In genomic region chr2:113838744-113839444, GRCh38 we compare ENCODE assay signal across 25 cellular contexts. TPM values are rescaled to one million over a fixed set of nuclear protein-coding genes. Genes with fewer than 3 reads are reported as not detected.
DNase-seq lines count a peak whose midpoint lies in the region; ATAC-seq, FAIRE-seq and TF ChIP-seq lines count a peak whose summit lies in the region.
"Had no signal": no experiment of that assay in that cellular context is flagged by ENCODE, and none has a peak within 500 bp of the region (broad histone marks: within the 10 kb centered on the region; RNA-seq: fewer than 3 reads in every experiment).

No MANE protein-coding gene starts in this region.

- CTCF ChIA-PET in activated naive CD4-positive, alpha-beta T cell treated with anti-CD3 and anti-CD28 coated beads, Interleukin-2, amount 10 ng/mL, durations not matched to agents 7 days and 5 days (lab: Charles Lee) = no interaction called here
- CTCF ChIA-PET in K562 (lab: Yijun Ruan, JAX; ENCODE audit: low intra/inter-chr PET ratio) = no interaction called here

- WGBS in K562 (ENCODE audit: insufficient coverage, low coverage, missing lambda C conversion rate) = 46% methylated on average over 3 of the region's 3 CpGs

- ATAC-seq in K562 = peak; percentile 40; the same call in 1 of the 3 replicates
- no peak for ATAC-seq in HG03460 (IDR thresholded peaks at IDR 0.05; ENCODE audit: unreplicated experiment)
- ATAC-seq: A549 had no signal

- FAIRE-seq in K562 (lab: Jason Lieb, UNC) = no peak
- FAIRE-seq: A549, G401.6, GM12891, GM18507, H54 had no signal

- no peak for TF ChIP-seq RAD21 in K562 (CRISPR knock-in tag; conservative IDR thresholded peaks at IDR 0.05 in 1 of 2, IDR thresholded peaks at IDR 0.05 in 1 of 2)

- no peak overlapping the region for H3K4me3 ChIP-seq in K562
- H3K4me3 ChIP-seq: A549; BLaER1 treated with 17β-estradiol and CSF1 and Interleukin-3, amounts not matched to agents 10 nM and 100 nM; HAP-1 had no signal

- H2AFZ ChIP-seq in K562 (ENCODE audit: low read depth, low read length) = no peak overlapping the region

- H3K4me1 Mint-ChIP-seq in activated naive CD4-positive, alpha-beta T cell treated with anti-CD3 and anti-CD28 coated beads, Interleukin-2, amount 50 U/mL, for 24 hours = no peaks in the 10 kb centered on the region
- H3K4me1 Mint-ChIP-seq in activated naive CD4-positive, alpha-beta T cell treated with anti-CD3 and anti-CD28 coated beads, Interleukin-2, amount 10 ng/mL, durations not matched to agents 7 days and 5 days = no peaks in the 10 kb centered on the region
- H3K4me1 Mint-ChIP-seq in nephron = peaks cover 10% of the 10 kb centered on the region
- H3K4me1 Mint-ChIP-seq: CD4-positive, alpha-beta memory T cell had no signal

- H3K27ac ChIP-seq in K562 (ENCODE audit: extremely low read depth, low read depth, low read length) = no peak overlapping the region
- H3K27ac ChIP-seq: A549; BLaER1 treated with 17β-estradiol and CSF1 and Interleukin-3, amounts not matched to agents 10 nM and 100 nM had no signal

- H3K9me3 Mint-ChIP-seq in activated naive CD4-positive, alpha-beta T cell treated with anti-CD3 and anti-CD28 coated beads, Interleukin-2, amount 50 U/mL, for 24 hours = no peaks in the 10 kb centered on the region
- H3K9me3 Mint-ChIP-seq in activated naive CD4-positive, alpha-beta T cell treated with anti-CD3 and anti-CD28 coated beads, Interleukin-2, amount 10 ng/mL, durations not matched to agents 7 days and 5 days = no peaks in the 10 kb centered on the region
- no peaks in the 10 kb centered on the region for H3K9me3 Mint-ChIP-seq in nephron
- H3K9me3 Mint-ChIP-seq: CD4-positive, alpha-beta memory T cell; HFFc6 had no signal

- no peaks in the 10 kb centered on the region for H3K36me3 ChIP-seq in K562 (ENCODE audit: control insufficient read depth, insufficient read depth, low read length)
- H3K36me3 ChIP-seq: BE2C; BLaER1 treated with 17β-estradiol and CSF1 and Interleukin-3, amounts not matched to agents 10 nM and 100 nM; HAP-1 had no signal

- no peak overlapping the region for H3K4me2 ChIP-seq in K562 (ENCODE audit: insufficient read depth, low read length)
- H3K4me2 ChIP-seq: A549; BLaER1 treated with 17β-estradiol and CSF1 and Interleukin-3, amounts not matched to agents 10 nM and 100 nM had no signal

- H3K79me2 ChIP-seq in K562 (ENCODE audit: control insufficient read depth, insufficient read depth, low read length) = no peaks in the 10 kb centered on the region

- no peak overlapping the region for H3K9ac ChIP-seq in K562 (ENCODE audit: insufficient read depth in 1 of 2, low read depth in 2 of 2, low read length in 2 of 2)
- H3K9ac ChIP-seq: BLaER1 treated with 17β-estradiol and CSF1 and Interleukin-3, amounts not matched to agents 10 nM and 100 nM had no signal

- BruUV-seq in K562 (replicated peaks; lab: Mats Ljungman, UMichigan) = no TSS peak

- no peak overlapping the region for H3K4me3 Mint-ChIP-seq in activated naive CD4-positive, alpha-beta T cell treated with anti-CD3 and anti-CD28 coated beads, Interleukin-2, amount 50 U/mL, for 24 hours
- no peak overlapping the region for H3K4me3 Mint-ChIP-seq in activated naive CD4-positive, alpha-beta T cell treated with anti-CD3 and anti-CD28 coated beads, Interleukin-2, amount 10 ng/mL, durations not matched to agents 7 days and 5 days
- H3K4me3 Mint-ChIP-seq in nephron = no peak overlapping the region
- H3K4me3 Mint-ChIP-seq: CD4-positive, alpha-beta memory T cell; HFFc6 had no signal

- 0 out of 2 replicates have a peak, but pooled peaks cover 2% of the 10 kb centered on the region for H3K9me3 ChIP-seq in K562 (replicated peaks; ENCODE audit: control insufficient read depth, insufficient read depth, low read depth, low read length)
- H3K9me3 ChIP-seq: A549; BE2C; BLaER1 treated with 17β-estradiol and CSF1 and Interleukin-3, amounts not matched to agents 10 nM and 100 nM; HAP-1 had no signal

- in situ Hi-C loops in K562 (cut with MboI) = no loop called here

- intact Hi-C loops in K562 (cut with micrococcal nuclease) = no loop called here

- H3K4me1 ChIP-seq in K562 (replicated peaks in 1 of 2; ENCODE audit: control insufficient read depth in 2 of 2, insufficient read depth in 2 of 2, low read length in 2 of 2) = peaks cover 0 to 13% of the 10 kb centered on the region in 2 experiments; a peak in 2 of 5 replicates
- H3K4me1 ChIP-seq: A549; BE2C; BLaER1 treated with 17β-estradiol and CSF1 and Interleukin-3, amounts not matched to agents 10 nM and 100 nM; HAP-1 had no signal

- H3K9me1 ChIP-seq in K562 (ENCODE audit: control insufficient read depth, insufficient read depth, low read length) = no peaks in the 10 kb centered on the region

- peak overlapping the region; percentile 30 for H3K27ac Mint-ChIP-seq in activated naive CD4-positive, alpha-beta T cell treated with anti-CD3 and anti-CD28 coated beads, Interleukin-2, amount 50 U/mL, for 24 hours
- no peak overlapping the region for H3K27ac Mint-ChIP-seq in activated naive CD4-positive, alpha-beta T cell treated with anti-CD3 and anti-CD28 coated beads, Interleukin-2, amount 10 ng/mL, durations not matched to agents 7 days and 5 days
- peak overlapping the region in 2 of 3 experiments; percentile 4 to 66 for H3K27ac Mint-ChIP-seq in nephron
- H3K27ac Mint-ChIP-seq: CD4-positive, alpha-beta memory T cell; HFFc6 had no signal

- POLR2A ChIA-PET in K562 (lab: Yijun Ruan, JAX) = interaction anchor here (0.7 kb wide), 1 partner anchor 82 kb away, joined by 3 read pairs; the partner anchor contains the start of gene SLC35F5

- H3K27me3 ChIP-seq in K562 (ENCODE audit: control insufficient read depth in 2 of 2, insufficient read depth in 2 of 2, low read length in 2 of 2) = no peaks in the 10 kb centered on the region
- H3K27me3 ChIP-seq: BE2C; BLaER1 treated with 17β-estradiol and CSF1 and Interleukin-3, amounts not matched to agents 10 nM and 100 nM had no signal

- DNase-seq in activated naive CD4-positive, alpha-beta T cell treated with anti-CD3 and anti-CD28 coated beads, Interleukin-2, amount 10 ng/mL, durations not matched to agents 7 days and 5 days = no peak
- DNase-seq in HuH-7 (ENCODE audit: low spot score) (peak; percentile 12), K562 (ENCODE audit: extremely low read depth in 1 of 4, low spot score in 3 of 4) (no peak), DMS 273 treated with DMSO at 0.1 percent for 48 hours (lab: John Stamatoyannopoulos, UW) (no peak)
- DNase-seq: 8988T; ACHN; AML-193; BE2C; Calu3; CD4-positive, alpha-beta memory T cell; COR-L47; DMS153; DND-41; GOT3; HFFc6 had no signal

- no peak for TF ChIP-seq EP300 in K562 (IDR thresholded peaks at IDR 0.05; ENCODE audit: low read length)

- H4K20me1 ChIP-seq in K562 (replicated peaks; ENCODE audit: control insufficient read depth, insufficient read depth, low read length) = no peaks in the 10 kb centered on the region
- H4K20me1 ChIP-seq: BLaER1 treated with 17β-estradiol and CSF1 and Interleukin-3, amounts not matched to agents 10 nM and 100 nM had no signal

- no peaks in the 10 kb centered on the region for H3K27me3 Mint-ChIP-seq in activated naive CD4-positive, alpha-beta T cell treated with anti-CD3 and anti-CD28 coated beads, Interleukin-2, amount 50 U/mL, for 24 hours
- no peaks in the 10 kb centered on the region for H3K27me3 Mint-ChIP-seq in activated naive CD4-positive, alpha-beta T cell treated with anti-CD3 and anti-CD28 coated beads, Interleukin-2, amount 10 ng/mL, durations not matched to agents 7 days and 5 days
- no peaks in the 10 kb centered on the region for H3K27me3 Mint-ChIP-seq in nephron (ENCODE audit: low read depth)
- H3K27me3 Mint-ChIP-seq: CD4-positive, alpha-beta memory T cell had no signal

- H3K36me3 Mint-ChIP-seq in activated naive CD4-positive, alpha-beta T cell treated with anti-CD3 and anti-CD28 coated beads, Interleukin-2, amount 50 U/mL, for 24 hours = peaks cover 12% of the 10 kb centered on the region
- peaks cover 2% of the 10 kb centered on the region for H3K36me3 Mint-ChIP-seq in activated naive CD4-positive, alpha-beta T cell treated with anti-CD3 and anti-CD28 coated beads, Interleukin-2, amount 10 ng/mL, durations not matched to agents 7 days and 5 days
- no peaks in the 10 kb centered on the region for H3K36me3 Mint-ChIP-seq in nephron (ENCODE audit: low read depth)

- no peak for TF ChIP-seq POLR2A in K562 (conservative IDR thresholded peaks at IDR 0.05)

- TF ChIP-seq CTCF in K562 (IDR thresholded peaks at IDR 0.05 in 2 of 3, conservative IDR thresholded peaks at IDR 0.05 in 1 of 3; ENCODE audit: insufficient read depth in 2 of 3, low read depth in 1 of 3, low read length in 3 of 3) (no peak), nephron (IDR thresholded peaks at IDR 0.05; ENCODE audit: unreplicated experiment in 3 of 3) (no peak)

TF ChIP-seq in K562, 482 proteins besides CTCF, POLR2A, EP300 and RAD21 (continues in another document):
- no peak for TF ChIP-seq MTA1 (IDR thresholded peaks at IDR 0.05; ENCODE audit: borderline replicate concordance)
- no peak for TF ChIP-seq ZNF655 (CRISPR knock-in tag; IDR thresholded peaks at IDR 0.05)

RNA-seq across cellular contexts. Expression of gene ACTR3, which starts 51.0 kb away (rescaled TPM):
- 59.8 and 145 TPM in 2 replicates for total RNA-seq in K562 (2011; cell fraction: chromatin; rRNA removed; ENCODE audit: low replicate concordance)
- total RNA-seq in K562 (2011; cell fraction: nucleolus; rRNA removed) = 44.6 and 49.2 TPM in 2 replicates
- 65.8 and 108 TPM in 2 replicates for total RNA-seq in K562 (2011; cell fraction: nucleoplasm; rRNA removed)
- total RNA-seq in K562 (2014; rRNA removed) = 142 and 192 TPM in 2 replicates
- total RNA-seq in K562 (2014; rRNA removed; fragmentation: Illumina TruSeq; extraction: Trizol) = 273 and 317 TPM in 2 replicates
- 263 and 277 TPM in 2 replicates for total RNA-seq in K562 (2015; rRNA removed; fragmentation: Illumina TruSeq; extraction: Trizol)
- 307 and 310 TPM in 2 replicates for total RNA-seq in K562 (2021)
- polyA plus RNA-seq in K562 (2011; rRNA removed) = 246 and 354 TPM in 2 replicates
- 68.8 and 143 TPM in 2 replicates for polyA plus RNA-seq in K562 (2011; cell fraction: cytosol; rRNA removed)
- polyA plus RNA-seq in K562 (2011; cell fraction: nucleus; rRNA removed) = 48.3 and 83.7 TPM in 2 replicates
- polyA plus RNA-seq in K562 (2012) = 219 and 220 TPM in 2 replicates
- polyA plus RNA-seq in K562 (2014; fragmentation: Illumina TruSeq; extraction: Trizol) = 236 and 249 TPM in 2 replicates
- 10 to 100 TPM; 49.0 to 65.1 TPM for polyA plus RNA-seq in K562 (2014; fragmentation: Nextera tagmentation; extraction: Ambion mirVana)
- polyA plus RNA-seq in K562 (2014; rRNA removed) = 205 and 213 TPM in 2 replicates
- 455 and 468 TPM in 2 replicates for polyA minus RNA-seq in K562 (2011; rRNA and poly(A)+ RNA removed)
- polyA minus RNA-seq in K562 (2011; cell fraction: cytosol; rRNA and poly(A)+ RNA removed) = 213 and 229 TPM in 2 replicates
- polyA minus RNA-seq in K562 (2011; cell fraction: nucleus; rRNA and poly(A)+ RNA removed) = 50.5 and 86.9 TPM in 2 replicates
